2 cellular contexts compared by ENCODE assay signal in the genomic region with DNA sequence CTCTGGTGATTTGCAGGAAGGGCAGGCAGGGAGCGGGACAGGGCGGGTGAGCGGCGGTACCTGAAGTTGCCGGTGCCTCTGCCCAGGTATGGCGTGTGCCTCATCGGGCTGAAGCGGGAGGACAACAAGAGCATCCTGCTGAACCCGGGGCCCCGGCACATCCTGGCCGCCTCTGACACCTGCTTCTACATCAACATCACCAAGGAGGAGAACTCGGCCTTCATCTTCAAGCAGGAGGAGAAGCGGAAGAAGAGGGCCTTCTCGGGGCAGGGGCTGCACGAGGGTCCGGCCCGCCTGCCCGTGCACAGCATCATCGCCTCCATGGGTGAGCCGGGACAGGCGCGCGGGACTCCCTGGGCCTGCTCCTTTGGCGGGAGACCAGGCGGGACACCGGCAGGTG.
"Had no signal": no experiment of that assay in that cellular context is flagged by ENCODE, and none has a peak within 500 bp of the region (broad histone marks: within the 10 kb centered on the region; RNA-seq: fewer than 3 reads in every experiment).

No MANE protein-coding gene starts in this region.

- H3K4me3 ChIP-seq: GM12878 had no signal

- DNase-seq: GF-D8 had no signal
